Comparison of ENCODE assay signal across 18 cellular contexts in genomic region chr10:102691701-102692100, GRCh38.
"Had no signal": no experiment of that assay in that cellular context is flagged by ENCODE, and none has a peak within 500 bp of the region (broad histone marks: within the 10 kb centered on the region; RNA-seq: fewer than 3 reads in every experiment).

No MANE protein-coding gene starts in this region.

- FAIRE-seq: endothelial cell of umbilical vein, urothelium cell line had no signal

- H3K27me3 ChIP-seq: colonic mucosa, gastrocnemius medialis, heart right ventricle, neutrophil, tibial artery had no signal

- H3K27ac ChIP-seq: colonic mucosa, gastrocnemius medialis, heart right ventricle, neutrophil, parathyroid adenoma, tibial artery had no signal

- H3K36me3 ChIP-seq: colonic mucosa, neutrophil had no signal

- H3K4me1 ChIP-seq: colonic mucosa, gastrocnemius medialis, parathyroid adenoma, tibial artery had no signal

- H3K4me3 ChIP-seq: colonic mucosa, gastrocnemius medialis, heart right ventricle, tibial artery had no signal

- H3K9me3 ChIP-seq: colonic mucosa, gastrocnemius medialis, heart right ventricle, neutrophil, tibial artery had no signal

- DNase-seq: activated naive CD4-positive, alpha-beta T cell treated with anti-CD3 and anti-CD28 coated beads for 36 hours; colonic mucosa; gastrocnemius medialis; heart right ventricle; islet precursor cell; mammary epithelial cell; natural killer cell; stimulated activated CD4-positive, alpha-beta T cell treated with anti-CD3 and anti-CD28 coated beads, Interleukin-15, amount 100 ng/mL, for 24 hours; stimulated activated CD4-positive, alpha-beta T cell treated with anti-CD3 and anti-CD28 coated beads, Interleukin-4, amount 100 ng/mL, for 1 hour; stimulated activated naive CD4-positive, alpha-beta T cell; T-cell; T-helper 9 cell; tibial artery had no signal

- ATAC-seq: activated CD4-positive, CD25-positive, alpha-beta regulatory T cell treated with anti-CD3 and anti-CD28 coated beads, Interleukin-2, amount 50 U/mL, for 24 hours; gastrocnemius medialis; natural killer cell; T-cell had no signal

- H2AFZ ChIP-seq: parathyroid adenoma had no signal

- H3K9ac ChIP-seq: parathyroid adenoma had no signal
